20 cellular contexts compared by ENCODE assay signal in genomic region chr1:243791586-243792267, GRCh38. TPM values are rescaled to one million over a fixed set of nuclear protein-coding genes. Genes with fewer than 3 reads are reported as not detected.
A peak's percentile ranks its signal among the peaks of the same experiment; 100 is the strongest.
DNase-seq lines count a peak whose midpoint lies in the region; ATAC-seq, FAIRE-seq and TF ChIP-seq lines count a peak whose summit lies in the region.
"Had no signal": no experiment of that assay in that cellular context is flagged by ENCODE, and none has a peak within 500 bp of the region (broad histone marks: within the 10 kb centered on the region; RNA-seq: fewer than 3 reads in every experiment).

No MANE protein-coding gene starts in this region.

- intact Hi-C loops in lower lobe of right lung (cut with DNase I): no loop called here

- ATAC-seq in lower lobe of right lung (no peak), omental fat pad (ENCODE audit: low FRiP score) (no peak)
- ATAC-seq: esophagus mucosa had no signal

- peaks cover 33% of the 10 kb centered on the region for H3K4me1 ChIP-seq in lower lobe of right lung

- no peaks in the 10 kb centered on the region for H3K9me3 ChIP-seq in lower lobe of right lung

- H3K27ac ChIP-seq in lower lobe of right lung: peak overlapping the region; percentile 44

- peak; percentile 53 for FAIRE-seq in TTC549 (lab: Jason Lieb, UNC)
- FAIRE-seq: GM12891, keratinocyte had no signal

- TF ChIP-seq CTCF in fibroblast of mammary gland (conservative IDR thresholded peaks at IDR 0.05; ENCODE audit: control insufficient read depth, insufficient read depth, low read depth, low read length) (no peak), lower lobe of right lung (IDR thresholded peaks at IDR 0.05) (no peak), omental fat pad (IDR thresholded peaks at IDR 0.05) (no peak)

- H3K27me3 ChIP-seq in lower lobe of right lung (ENCODE audit: low read depth): no peaks in the 10 kb centered on the region

- no peaks in the 10 kb centered on the region for H3K36me3 ChIP-seq in lower lobe of right lung

- DNase-seq in fibroblast of mammary gland (ENCODE audit: low read depth): peak; percentile 10
- DNase-seq in lower lobe of right lung: no peak
- DNase-seq in superior temporal gyrus (ENCODE audit: extremely low spot score): peak; percentile 53
- no peak for DNase-seq in MV-4-11 (lab: John Stamatoyannopoulos, UW)
- no peak for DNase-seq in omental fat pad (ENCODE audit: low spot score)
- DNase-seq in HuH-7.5 (ENCODE audit: low spot score): no peak
- DNase-seq in epidermal melanocyte (ENCODE audit: insufficient read length, low spot score): no peak
- DNase-seq: activated CD4-positive, alpha-beta memory T cell treated with anti-CD3 and anti-CD28 coated beads, Interleukin-2, amount 10 ng/mL, durations not matched to agents 7 days and 5 days; activated effector memory CD4-positive, alpha-beta T cell treated with anti-CD3 and anti-CD28 coated beads, Interleukin-2, amount 50 U/mL, for 16 hours; AML-193; central memory CD4-positive, alpha-beta T cell; DMS79 treated with DMSO at 0.1 percent for 48 hours; KG1; NCI-H1436 treated with DMSO at 0.1 percent for 48 hours; NCI-H510A treated with DMSO at 0.1 percent for 48 hours; stimulated activated CD4-positive, alpha-beta T cell treated with anti-CD3 and anti-CD28 coated beads, Interleukin-15, amount 100 ng/mL, for 24 hours had no signal

- H3K4me3 ChIP-seq in fibroblast of mammary gland (ENCODE audit: control insufficient read depth, low read depth, low read length): no peak overlapping the region
- H3K4me3 ChIP-seq in lower lobe of right lung: no peak overlapping the region

RNA-seq across cellular contexts. Expression of gene AKT3, which starts 58.3 kb away (rescaled TPM):
- total RNA-seq in lower lobe of right lung (52.5 TPM), omental fat pad (10 to 100 TPM; 29.7 to 77.2 (median 37.4) TPM)

Comparison
In these comparisons a context has a peak if more than half of its experiments do, and no peak if none do; other contexts are left out.
1. DNase-seq: peak in fibroblast of mammary gland (single experiment) and superior temporal gyrus (single experiment); none in lower lobe of right lung (single experiment), MV-4-11 (single experiment), omental fat pad (single experiment), HuH-7.5 (single experiment) and epidermal melanocyte (single experiment).